In the genomic region with DNA sequence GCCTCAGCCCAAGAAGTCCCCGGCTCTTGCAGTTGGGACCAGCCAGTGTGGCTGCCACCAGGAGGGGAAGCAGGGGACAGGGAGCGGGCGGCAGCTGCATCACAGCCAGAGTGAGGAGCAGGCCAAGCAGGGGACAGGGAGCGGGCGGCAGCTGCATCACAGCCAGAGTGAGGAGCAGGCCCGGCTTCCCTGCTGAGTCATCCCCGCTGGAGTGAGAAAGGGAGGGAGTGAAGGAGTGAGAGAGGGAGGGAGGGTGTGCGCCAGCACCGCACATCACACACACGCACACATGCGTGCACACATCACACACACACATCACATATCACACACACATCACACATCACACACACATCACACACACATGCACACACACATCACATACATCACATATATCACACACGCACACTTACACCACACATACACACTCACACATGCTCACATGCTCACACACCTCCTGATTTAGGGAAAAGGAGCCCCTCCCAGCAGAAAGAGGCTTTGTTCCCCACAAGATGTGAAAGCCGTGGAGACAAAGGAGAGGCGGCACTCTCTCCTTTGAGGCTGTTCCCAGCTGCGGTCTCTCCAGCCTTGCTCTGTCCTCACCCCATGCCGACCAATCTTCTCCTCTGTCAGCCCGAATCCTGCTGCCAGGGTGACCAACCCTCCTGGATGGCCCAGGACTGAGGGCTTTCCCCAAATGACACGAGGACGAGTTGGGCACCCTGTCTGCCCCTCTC, we compare ENCODE assay signal across 10 cellular contexts. TPM values are rescaled to one million over a fixed set of nuclear protein-coding genes. Genes with fewer than 3 reads are reported as not detected.
A peak's percentile ranks its signal among the peaks of the same experiment; 100 is the strongest.
DNase-seq lines count a peak whose midpoint lies in the region; ATAC-seq, FAIRE-seq and TF ChIP-seq lines count a peak whose summit lies in the region.
"Had no signal": no experiment of that assay in that cellular context is flagged by ENCODE, and none has a peak within 500 bp of the region (broad histone marks: within the 10 kb centered on the region; RNA-seq: fewer than 3 reads in every experiment).

No MANE protein-coding gene starts in this region.

- H3K27me3 ChIP-seq in HUES6 (ENCODE audit: control insufficient read depth, insufficient read depth, low read length) (peaks cover 4% of the 10 kb centered on the region; the same call in 1 of the 2 replicates), Karpas-422 (ENCODE audit: low read length) (no peaks in the 10 kb centered on the region), small intestine (ENCODE audit: control insufficient read depth in 2 of 2, insufficient read depth in 2 of 2, low read length in 2 of 2) (peaks cover 0 to 24% of the 10 kb centered on the region in 2 donors)

- peak; percentile 89 to 93 for ATAC-seq in A549

- no peak overlapping the region for H3K4me3 ChIP-seq in A549
- H3K4me3 ChIP-seq in HUES6 (ENCODE audit: low read depth, low read length): peak overlapping the region; percentile 21; the same call in 1 of the 2 replicates
- H3K4me3 ChIP-seq in Karpas-422 (ENCODE audit: low read length): no peak overlapping the region
- H3K4me3 ChIP-seq in small intestine (ENCODE audit: low read depth in 1 of 2, low read length in 2 of 2): no peak overlapping the region
- H3K4me3 ChIP-seq: lower lobe of right lung, SK-N-MC had no signal

- POLR2A ChIA-PET in A549 (lab: Yijun Ruan, JAX): no interaction called here

- H2AFZ ChIP-seq in Karpas-422 (ENCODE audit: low read length): no peak overlapping the region

- peak in 1 of 2 experiments; percentile 52 for DNase-seq in A549 (ENCODE audit: low read depth in 1 of 2, low spot score in 1 of 2)
- peak; percentile 55 for DNase-seq in amniotic stem cell (lab: John Stamatoyannopoulos, UW)
- peak; percentile 38 for DNase-seq in iPS-NIHi11 (ENCODE audit: low spot score)
- DNase-seq in Karpas-422: no peak
- no peak for DNase-seq in RCC 7860 (ENCODE audit: low spot score)
- DNase-seq in GM19240 (ENCODE audit: insufficient read length, low spot score): no peak
- DNase-seq in small intestine: no peak
- DNase-seq: lower lobe of right lung had no signal

- H3K4me1 ChIP-seq in A549 (peaks cover 12% of the 10 kb centered on the region), HUES6 (ENCODE audit: control insufficient read depth, insufficient read depth, low read length) (peaks cover 15% of the 10 kb centered on the region), Karpas-422 (ENCODE audit: low read length) (no peaks in the 10 kb centered on the region), small intestine (ENCODE audit: control insufficient read depth in 2 of 2, insufficient read depth in 1 of 2, low read depth in 1 of 2, low read length in 1 of 2) (no peaks in the 10 kb centered on the region)
- H3K4me1 ChIP-seq: lower lobe of right lung had no signal

- TF ChIP-seq RAD21 in A549 (conservative IDR thresholded peaks at IDR 0.05 in 1 of 2, IDR thresholded peaks at IDR 0.05 in 1 of 2): no peak

- TF ChIP-seq CTCF in A549 (IDR thresholded peaks at IDR 0.05): no peak

- H3K36me3 ChIP-seq in HUES6 (ENCODE audit: control insufficient read depth, insufficient read depth, low read length) (no peaks in the 10 kb centered on the region), Karpas-422 (ENCODE audit: insufficient read depth, low read length) (no peaks in the 10 kb centered on the region), small intestine (ENCODE audit: control insufficient read depth in 2 of 2, insufficient read depth in 2 of 2, low read length in 2 of 2) (no peaks in the 10 kb centered on the region)
- H3K36me3 ChIP-seq: lower lobe of right lung had no signal

- peak overlapping the region; percentile 41 for H3K4me2 ChIP-seq in A549
- H3K4me2 ChIP-seq in Karpas-422 (ENCODE audit: low read depth, low read length, poor library complexity, severe bottlenecking): no peak overlapping the region

- CTCF ChIA-PET in A549 (lab: Yijun Ruan, JAX): interaction anchor here (0.7 to 1.1 kb wide), 2 partner anchors 30 to 158 kb away, joined by 3 to 4 read pairs; no protein-coding TSS in a partner anchor

- no peak for TF ChIP-seq EP300 in A549 (IDR thresholded peaks at IDR 0.05)

- no peak for TF ChIP-seq POLR2A in A549 (IDR thresholded peaks at IDR 0.05; ENCODE audit: low read length)

- H3K9me3 ChIP-seq in A549 (no peaks in the 10 kb centered on the region), HUES6 (ENCODE audit: control insufficient read depth, insufficient read depth, low read depth, low read length) (no peaks in the 10 kb centered on the region; the same call in 1 of the 2 replicates), Karpas-422 (ENCODE audit: low read length) (no peaks in the 10 kb centered on the region), small intestine (ENCODE audit: control insufficient read depth, low read depth) (no peaks in the 10 kb centered on the region)
- H3K9me3 ChIP-seq: lower lobe of right lung had no signal

- H3K9me2 ChIP-seq in Karpas-422 (replicated peaks; ENCODE audit: insufficient read depth, low read length): no peaks in the 10 kb centered on the region

- FAIRE-seq in A549 (lab: Jason Lieb, UNC) (peak; percentile 67), RCC 7860 (lab: Jason Lieb, UNC) (no peak), small intestine (lab: Jason Lieb, UNC) (no peak)

- no peaks in the 10 kb centered on the region for H3K79me2 ChIP-seq in Karpas-422 (ENCODE audit: low read length)

- H3K9ac ChIP-seq in HUES6 (ENCODE audit: low read length) (peak overlapping the region; percentile 1), Karpas-422 (ENCODE audit: low read length) (no peak overlapping the region)

- H4K20me1 ChIP-seq in Karpas-422 (ENCODE audit: insufficient read depth, low read depth, low read length): no peaks in the 10 kb centered on the region

- 64% methylated on average over 18 of the region's 19 CpGs for WGBS in A549 (ENCODE audit: missing lambda C conversion rate)
- 7 to 16% (median 14%) methylated on average over 15 to 19 of the region's 19 CpGs for WGBS in small intestine, 3 donors

- peak overlapping the region; percentile 73 to 90 for H3K27ac ChIP-seq in A549
- no peak overlapping the region for H3K27ac ChIP-seq in HUES6 (ENCODE audit: low read depth, low read length)
- H3K27ac ChIP-seq in Karpas-422 (ENCODE audit: low read length): no peak overlapping the region
- no peak overlapping the region for H3K27ac ChIP-seq in small intestine (ENCODE audit: low read depth in 1 of 2, low read length in 1 of 2)
- H3K27ac ChIP-seq: lower lobe of right lung, SK-N-MC had no signal

TF ChIP-seq in A549, 52 proteins besides CTCF, POLR2A, EP300 and RAD21 (continues in another document):
- TF ChIP-seq, protein P1, sequence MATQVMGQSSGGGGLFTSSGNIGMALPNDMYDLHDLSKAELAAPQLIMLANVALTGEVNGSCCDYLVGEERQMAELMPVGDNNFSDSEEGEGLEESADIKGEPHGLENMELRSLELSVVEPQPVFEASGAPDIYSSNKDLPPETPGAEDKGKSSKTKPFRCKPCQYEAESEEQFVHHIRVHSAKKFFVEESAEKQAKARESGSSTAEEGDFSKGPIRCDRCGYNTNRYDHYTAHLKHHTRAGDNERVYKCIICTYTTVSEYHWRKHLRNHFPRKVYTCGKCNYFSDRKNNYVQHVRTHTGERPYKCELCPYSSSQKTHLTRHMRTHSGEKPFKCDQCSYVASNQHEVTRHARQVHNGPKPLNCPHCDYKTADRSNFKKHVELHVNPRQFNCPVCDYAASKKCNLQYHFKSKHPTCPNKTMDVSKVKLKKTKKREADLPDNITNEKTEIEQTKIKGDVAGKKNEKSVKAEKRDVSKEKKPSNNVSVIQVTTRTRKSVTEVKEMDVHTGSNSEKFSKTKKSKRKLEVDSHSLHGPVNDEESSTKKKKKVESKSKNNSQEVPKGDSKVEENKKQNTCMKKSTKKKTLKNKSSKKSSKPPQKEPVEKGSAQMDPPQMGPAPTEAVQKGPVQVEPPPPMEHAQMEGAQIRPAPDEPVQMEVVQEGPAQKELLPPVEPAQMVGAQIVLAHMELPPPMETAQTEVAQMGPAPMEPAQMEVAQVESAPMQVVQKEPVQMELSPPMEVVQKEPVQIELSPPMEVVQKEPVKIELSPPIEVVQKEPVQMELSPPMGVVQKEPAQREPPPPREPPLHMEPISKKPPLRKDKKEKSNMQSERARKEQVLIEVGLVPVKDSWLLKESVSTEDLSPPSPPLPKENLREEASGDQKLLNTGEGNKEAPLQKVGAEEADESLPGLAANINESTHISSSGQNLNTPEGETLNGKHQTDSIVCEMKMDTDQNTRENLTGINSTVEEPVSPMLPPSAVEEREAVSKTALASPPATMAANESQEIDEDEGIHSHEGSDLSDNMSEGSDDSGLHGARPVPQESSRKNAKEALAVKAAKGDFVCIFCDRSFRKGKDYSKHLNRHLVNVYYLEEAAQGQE (IDR thresholded peaks at IDR 0.05): no peak
- TF ChIP-seq FOSL2 (IDR thresholded peaks at IDR 0.05) (no peak), FOSL2 (CRISPR knock-in tag; IDR thresholded peaks at IDR 0.05) (peak; percentile 67), MAFK (IDR thresholded peaks at IDR 0.05; ENCODE audit: partially characterized antibody) (peak; percentile 79), MYC (IDR thresholded peaks at IDR 0.05; ENCODE audit: borderline replicate concordance, low read length) (no peak)
- TF ChIP-seq, protein P2, sequence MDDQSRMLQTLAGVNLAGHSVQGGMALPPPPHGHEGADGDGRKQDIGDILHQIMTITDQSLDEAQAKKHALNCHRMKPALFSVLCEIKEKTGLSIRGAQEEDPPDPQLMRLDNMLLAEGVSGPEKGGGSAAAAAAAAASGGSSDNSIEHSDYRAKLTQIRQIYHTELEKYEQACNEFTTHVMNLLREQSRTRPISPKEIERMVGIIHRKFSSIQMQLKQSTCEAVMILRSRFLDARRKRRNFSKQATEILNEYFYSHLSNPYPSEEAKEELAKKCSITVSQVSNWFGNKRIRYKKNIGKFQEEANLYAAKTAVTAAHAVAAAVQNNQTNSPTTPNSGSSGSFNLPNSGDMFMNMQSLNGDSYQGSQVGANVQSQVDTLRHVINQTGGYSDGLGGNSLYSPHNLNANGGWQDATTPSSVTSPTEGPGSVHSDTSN (IDR thresholded peaks at IDR 0.05): no peak

RNA-seq across cellular contexts. Expression of gene ZDHHC22, which starts 16.8 kb away (rescaled TPM):
- polyA plus RNA-seq in A549 (2011; rRNA removed): 0.04 and 0.11 TPM in 2 replicates
- 0.08 and 0.10 TPM in 2 replicates for polyA plus RNA-seq in A549 (2012; cell fraction: cytosol; rRNA removed)
- polyA plus RNA-seq in A549 (2012; cell fraction: nucleus; rRNA removed): 0.10 and 0.12 TPM in 2 replicates
- 0.16 to 0.28 TPM (median 0.23 TPM) in 3 replicates for polyA plus RNA-seq in A549 (2017; fragmentation: RNase III; extraction: RNeasy Plus Mini Kit Qiagen cat#74134 plus additional on column Dnase treatment)
- polyA minus RNA-seq in A549 (2011; rRNA and poly(A)+ RNA removed): 0.08 TPM in 1 of 2 replicates, not detected in the other
- not detected in 2 replicates for total RNA-seq in Karpas-422 (2014; rRNA removed; shearing (Covaris generic); ENCODE audit: low replicate concordance)
- under 1 TPM in 1 of 3 donors, not detected in 2; 0.33 TPM for polyA plus RNA-seq in small intestine
- total RNA-seq: lower lobe of right lung had no signal

RNA-seq across cellular contexts. Expression of gene TMEM63C, which starts 23.3 kb away (rescaled TPM):
- polyA plus RNA-seq in A549 (2011; rRNA removed) (0.57 and 0.86 TPM in 2 replicates), A549 (2017; fragmentation: RNase III; extraction: RNeasy Plus Mini Kit Qiagen cat#74134 plus additional on column Dnase treatment) (0.43 to 0.91 TPM (median 0.73 TPM) in 3 replicates), small intestine (1 to 10 TPM in 1 of 3 donors, under 1 TPM in 1, not detected in 1; 0.27 to 2.0 TPM)
- 0.26 and 0.40 TPM in 2 replicates for polyA plus RNA-seq in A549 (2012; cell fraction: cytosol; rRNA removed)
- 0.72 and 0.82 TPM in 2 replicates for polyA plus RNA-seq in A549 (2012; cell fraction: nucleus; rRNA removed)
- 1.2 and 2.1 TPM in 2 replicates for polyA minus RNA-seq in A549 (2011; rRNA and poly(A)+ RNA removed)
- total RNA-seq in Karpas-422 (2014; rRNA removed; shearing (Covaris generic); ENCODE audit: low replicate concordance): 5.0 and 8.4 TPM in 2 replicates

Comparison
In these comparisons a context has a peak if more than half of its experiments do, and no peak if none do; other contexts are left out.
1. DNase-seq: peak in amniotic stem cell (single experiment) and iPS-NIHi11 (single experiment); none in Karpas-422 (single experiment), RCC 7860 (single experiment), GM19240 (single experiment) and small intestine (single experiment).
2. H3K27ac ChIP-seq: peak in A549 (2 of 2); none in HUES6 (single experiment), Karpas-422 (single experiment) and small intestine (0 of 2).